ENCODE assay signal across 9 cellular contexts in genomic region chr10:21315321-21316220, GRCh38.
DNase-seq lines count a peak whose midpoint lies in the region; ATAC-seq and TF ChIP-seq lines count a peak whose summit lies in the region.
"Had no signal": no experiment of that assay in that cellular context is flagged by ENCODE, and none has a peak within 500 bp of the region (broad histone marks: within the 10 kb centered on the region; RNA-seq: fewer than 3 reads in every experiment).

No MANE protein-coding gene starts in this region.

- H3K4me3 ChIP-seq in RWPE2 (ENCODE audit: severe bottlenecking) (no peak overlapping the region), fibroblast of villous mesenchyme (ENCODE audit: low read depth, low read length) (no peak overlapping the region)
- H3K4me3 ChIP-seq: SJCRH30 had no signal

- peak overlapping the region; percentile 70 for H3K27ac ChIP-seq in RWPE2 (ENCODE audit: poor library complexity, severe bottlenecking)
- H3K27ac ChIP-seq: SJCRH30 had no signal

- H3K36me3 ChIP-seq in RWPE2 (ENCODE audit: low read depth), result no peaks in the 10 kb centered on the region
- H3K36me3 ChIP-seq: SJCRH30 had no signal

- DNase-seq in COLO829 (ENCODE audit: low spot score) (peak; percentile 67), RWPE2 (ENCODE audit: low spot score) (peak; percentile 81), fibroblast of villous mesenchyme (ENCODE audit: low read depth) (peak; percentile 87), non-pigmented ciliary epithelial cell (ENCODE audit: low read depth) (peak; percentile 70), NCI-H1694 (lab: John Stamatoyannopoulos, UW) (no peak)
- DNase-seq in activated CD8-positive, alpha-beta memory T cell treated with anti-CD3 and anti-CD28 coated beads, Interleukin-2, amount 50 U/mL, for 48 hours, result no peak

- ATAC-seq in RWPE2 (ENCODE audit: low read depth), result peak; percentile 93
- no peak for ATAC-seq in HG02885 (IDR thresholded peaks at IDR 0.05; ENCODE audit: poor library complexity, unreplicated experiment)
- ATAC-seq in HG03520 (IDR thresholded peaks at IDR 0.05; ENCODE audit: unreplicated experiment), result no peak

- peaks cover 22% of the 10 kb centered on the region for H3K4me1 ChIP-seq in RWPE2 (ENCODE audit: insufficient read depth, poor library complexity, severe bottlenecking)

- no peak for TF ChIP-seq CTCF in RWPE2 (IDR thresholded peaks at IDR 0.05; ENCODE audit: poor library complexity, severe bottlenecking)
- no peak for TF ChIP-seq CTCF in fibroblast of villous mesenchyme (IDR thresholded peaks at IDR 0.05; ENCODE audit: insufficient read depth, low read depth, low read length)

- no peaks in the 10 kb centered on the region for H3K9me3 ChIP-seq in RWPE2 (ENCODE audit: severe bottlenecking)
- H3K9me3 ChIP-seq: SJCRH30 had no signal

- H3K27me3 ChIP-seq in RWPE2 (ENCODE audit: insufficient read depth, poor library complexity, severe bottlenecking), result no peaks in the 10 kb centered on the region
- H3K27me3 ChIP-seq: SJCRH30 had no signal

Comparison
In these comparisons a context has a peak if more than half of its experiments do, and no peak if none do; other contexts are left out.
1. DNase-seq: peak in COLO829 (single experiment), RWPE2 (single experiment), fibroblast of villous mesenchyme (single experiment) and non-pigmented ciliary epithelial cell (single experiment); none in activated CD8-positive, alpha-beta memory T cell treated with anti-CD3 and anti-CD28 coated beads, Interleukin-2, amount 50 U/mL, for 48 hours (single experiment) and NCI-H1694 (single experiment).